Comparison of ENCODE assay signal across 28 cellular contexts in genomic region chr1:187121661-187122060, GRCh38.
"Had no signal": no experiment of that assay in that cellular context is flagged by ENCODE, and none has a peak within 500 bp of the region (broad histone marks: within the 10 kb centered on the region; RNA-seq: fewer than 3 reads in every experiment).

No MANE protein-coding gene starts in this region.

- DNase-seq: activated B cell treated with CpG ODN at 0.5 μM for 24 hours; activated CD4-positive, alpha-beta memory T cell treated with anti-CD3 and anti-CD28 coated beads, Interleukin-2, amount 10 ng/mL, durations not matched to agents 7 days and 5 days; activated CD4-positive, alpha-beta T cell treated with anti-CD3 and anti-CD28 coated beads for 4 hours; activated CD4-positive, CD25-positive, alpha-beta regulatory T cell treated with anti-CD3 and anti-CD28 coated beads, Interleukin-2, amount 50 U/mL, for 72 hours; activated CD8-positive, alpha-beta memory T cell treated with anti-CD3 and anti-CD28 coated beads for 24 hours; activated effector memory CD4-positive, alpha-beta T cell treated with anti-CD3 and anti-CD28 coated beads, Interleukin-2, amount 50 U/mL, for 16 hours; activated naive CD4-positive, alpha-beta T cell; activated naive CD4-positive, alpha-beta T cell treated with anti-CD3 and anti-CD28 coated beads, Interleukin-2, amount 50 U/mL, for 16 hours; activated naive CD8-positive, alpha-beta T cell treated with anti-CD3 and anti-CD28 coated beads for 36 hours; activated T-cell treated with anti-CD3 and anti-CD28 coated beads, Interleukin-2, amount 50 U/mL, for 1 hour; activated T-cell treated with anti-CD3 and anti-CD28 coated beads, Interleukin-2, amount 50 U/mL, for 72 hours; amniotic stem cell; aorta; colonic mucosa; NCI-H1092 treated with DMSO at 0.1 percent for 48 hours; NCI-H1417; NCI-H146; NCI-H1930; NCI-H2081 treated with DMSO at 0.1 percent for 48 hours; NCI-H524 treated with DMSO at 0.1 percent for 48 hours; NCI-H82; NK-92 treated with Interleukin-12 subunit alpha and Interleukin-12 subunit beta, amount 100 ng/mL, for 24 hours; OCI-M1; Right ventricle myocardium superior; SW 1271; T-helper 1 cell; T-helper 2 cell; T-helper 9 cell had no signal
